ENCODE assay signal across 14 cellular contexts in genomic region chr1:204992499-204992898, GRCh38. TPM values are rescaled to one million over a fixed set of nuclear protein-coding genes. Genes with fewer than 3 reads are reported as not detected.
DNase-seq lines count a peak whose midpoint lies in the region; ATAC-seq and TF ChIP-seq lines count a peak whose summit lies in the region.
"Had no signal": no experiment of that assay in that cellular context is flagged by ENCODE, and none has a peak within 500 bp of the region (broad histone marks: within the 10 kb centered on the region; RNA-seq: fewer than 3 reads in every experiment).

No MANE protein-coding gene starts in this region.

- in situ Hi-C loops in mammary epithelial cell (cut with MboI; ENCODE audit: low sequenced_read_pairs in 2 of 2), result loop anchor here in 1 of 2 donors (10.0 to 25.0 kb wide), 2 partner anchors 62 to 145 kb away; no protein-coding TSS in a partner anchor

- 83% methylated on average over 6 of the region's 7 CpGs for WGBS in mammary epithelial cell (ENCODE audit: low coverage, missing lambda C conversion rate)
- 67% methylated on average over 1 of the region's 7 CpGs; no CpG with 5 or more reads in 1 of the 2 donors for WGBS in gastroesophageal sphincter (ENCODE audit: low coverage in 1 of 2), 2 donors

- H3K27ac Mint-ChIP-seq in activated T-cell treated with anti-CD3 and anti-CD28 coated beads, Interleukin-2, amount 50 U/mL, for 72 hours, result no peak overlapping the region
- peak overlapping the region; percentile 59 to 97 (median 88) for H3K27ac Mint-ChIP-seq in naive B cell

- H3K4me3 Mint-ChIP-seq in activated T-cell treated with anti-CD3 and anti-CD28 coated beads, Interleukin-2, amount 50 U/mL, for 72 hours, result peak overlapping the region in 1 of 2 donors; percentile 53
- peak overlapping the region; percentile 8 to 78 (median 46) for H3K4me3 Mint-ChIP-seq in naive B cell

- no peak overlapping the region for H2AFZ ChIP-seq in mammary epithelial cell (ENCODE audit: low read depth, low read length)

- peak overlapping the region in 3 of 11 experiments; percentile 4 to 40 (median 21); a peak in 3 of 22 replicates for H3K9ac ChIP-seq in BLaER1 treated with 17β-estradiol and CSF1 and Interleukin-3, amounts not matched to agents 10 nM and 100 nM
- H3K9ac ChIP-seq in mammary epithelial cell (ENCODE audit: insufficient read depth, low read length), result no peak overlapping the region

- POLR2A ChIA-PET in HEK293T (lab: Yijun Ruan, JAX), result no interaction called here

- ATAC-seq in activated T-cell treated with anti-CD3 and anti-CD28 coated beads, Interleukin-2, amount 50 U/mL, for 72 hours (replicated peaks in 1 of 2), result peak; percentile 37 to 38
- ATAC-seq in naive B cell (ENCODE audit: low read depth in 2 of 2) (peak; percentile 85 to 90), gastroesophageal sphincter (no peak), HG03565 (IDR thresholded peaks at IDR 0.05; ENCODE audit: unreplicated experiment) (no peak)

- no peak overlapping the region for H3K4me3 ChIP-seq in BLaER1 treated with 17β-estradiol and CSF1 and Interleukin-3, amounts not matched to agents 10 nM and 100 nM
- H3K4me3 ChIP-seq in mammary epithelial cell (replicated peaks in 1 of 3; ENCODE audit: insufficient read depth in 1 of 3, low read depth in 2 of 3, low read length in 3 of 3) (no peak overlapping the region), gastroesophageal sphincter (no peak overlapping the region)
- H3K4me3 ChIP-seq: left ventricle myocardium inferior, ovary, SK-N-MC had no signal

- H3K4me1 Mint-ChIP-seq in activated T-cell treated with anti-CD3 and anti-CD28 coated beads, Interleukin-2, amount 50 U/mL, for 72 hours (ENCODE audit: low read depth), result peaks cover 16% of the 10 kb centered on the region
- peaks cover 20 to 29% (median 20%) of the 10 kb centered on the region in 3 donors for H3K4me1 Mint-ChIP-seq in naive B cell

- intact Hi-C loops in mammary epithelial cell (cut with micrococcal nuclease), result no loop called here

- TF ChIP-seq CTCF in mammary epithelial cell (conservative IDR thresholded peaks at IDR 0.05 in 1 of 2, IDR thresholded peaks at IDR 0.05 in 1 of 2; ENCODE audit: extremely low read depth in 1 of 2, insufficient read depth in 1 of 2, low read depth in 1 of 2, low read length in 2 of 2), result no peak
- no peak for TF ChIP-seq CTCF in gastroesophageal sphincter (IDR thresholded peaks at IDR 0.05)

- no peaks in the 10 kb centered on the region for H3K27me3 ChIP-seq in BLaER1 treated with 17β-estradiol and CSF1 and Interleukin-3, amounts not matched to agents 10 nM and 100 nM
- H3K27me3 ChIP-seq in mammary epithelial cell (ENCODE audit: insufficient read depth, low read length), result no peaks in the 10 kb centered on the region
- no peaks in the 10 kb centered on the region for H3K27me3 ChIP-seq in gastroesophageal sphincter
- H3K27me3 ChIP-seq: ovary had no signal

- peak overlapping the region in 8 of 11 experiments; percentile 19 to 62 (median 38); a peak in 14 of 22 replicates for H3K27ac ChIP-seq in BLaER1 treated with 17β-estradiol and CSF1 and Interleukin-3, amounts not matched to agents 10 nM and 100 nM
- no peak overlapping the region for H3K27ac ChIP-seq in mammary epithelial cell (ENCODE audit: insufficient read depth, low read depth, low read length)
- peak overlapping the region in 1 of 4 donors; percentile 58 for H3K27ac ChIP-seq in gastroesophageal sphincter
- H3K27ac ChIP-seq: left ventricle myocardium inferior, ovary, SK-N-MC had no signal

- H4K20me1 ChIP-seq in BLaER1 treated with 17β-estradiol and CSF1 and Interleukin-3, amounts not matched to agents 10 nM and 100 nM, result no peaks in the 10 kb centered on the region
- no peaks in the 10 kb centered on the region for H4K20me1 ChIP-seq in mammary epithelial cell (ENCODE audit: insufficient read depth, low read length)

- DNase-seq in Kasumi-1 (lab: John Stamatoyannopoulos, UW), result peak; percentile 7 to 20
- DNase-seq in activated T-cell treated with anti-CD3 and anti-CD28 coated beads, Interleukin-2, amount 50 U/mL, for 72 hours, result peak; percentile 13 to 26
- DNase-seq in naive B cell, result peak; percentile 58
- DNase-seq in mammary epithelial cell, result no peak
- no peak for DNase-seq in HEK293T (ENCODE audit: extremely low spot score)
- DNase-seq: effector memory CD4-positive, alpha-beta T cell; left ventricle myocardium inferior; NCI-H1436 treated with DMSO at 0.1 percent for 48 hours; ovary had no signal

- no peaks in the 10 kb centered on the region for H3K36me3 Mint-ChIP-seq in activated T-cell treated with anti-CD3 and anti-CD28 coated beads, Interleukin-2, amount 50 U/mL, for 72 hours (ENCODE audit: insufficient read depth in 2 of 2)
- H3K36me3 Mint-ChIP-seq in naive B cell, result no peaks in the 10 kb centered on the region

- no peak for TF ChIP-seq POLR2A in gastroesophageal sphincter (IDR thresholded peaks at IDR 0.05)

- no peaks in the 10 kb centered on the region for H3K9me3 ChIP-seq in BLaER1 treated with 17β-estradiol and CSF1 and Interleukin-3, amounts not matched to agents 10 nM and 100 nM (replicated peaks in 1 of 11)
- H3K9me3 ChIP-seq in mammary epithelial cell (replicated peaks; ENCODE audit: insufficient read depth, low read length) (no peaks in the 10 kb centered on the region), gastroesophageal sphincter (no peaks in the 10 kb centered on the region)
- H3K9me3 ChIP-seq: left ventricle myocardium inferior, ovary had no signal

- no peak for TF ChIP-seq EP300 in gastroesophageal sphincter (IDR thresholded peaks at IDR 0.05)

- no peaks in the 10 kb centered on the region for H3K36me3 ChIP-seq in BLaER1 treated with 17β-estradiol and CSF1 and Interleukin-3, amounts not matched to agents 10 nM and 100 nM
- H3K36me3 ChIP-seq in mammary epithelial cell (ENCODE audit: insufficient read depth, low read length) (no peaks in the 10 kb centered on the region), gastroesophageal sphincter (peaks cover 0 to 73% of the 10 kb centered on the region in 2 donors)
- H3K36me3 ChIP-seq: left ventricle myocardium inferior, ovary had no signal

- dilution Hi-C loops in mammary epithelial cell (cut with HindIII; ENCODE audit: low sequenced_read_pairs), result loop anchor here (10.0 kb wide), 1 partner anchor 242 kb away; no protein-coding TSS in a partner anchor

- peak overlapping the region; percentile 47 to 85 (median 73) for H3K4me2 ChIP-seq in BLaER1 treated with 17β-estradiol and CSF1 and Interleukin-3, amounts not matched to agents 10 nM and 100 nM
- H3K4me2 ChIP-seq in mammary epithelial cell (ENCODE audit: insufficient read depth, low read depth, low read length), result no peak overlapping the region

- no peaks in the 10 kb centered on the region for H3K9me3 Mint-ChIP-seq in activated T-cell treated with anti-CD3 and anti-CD28 coated beads, Interleukin-2, amount 50 U/mL, for 72 hours
- peaks cover 0 to 2% (median 0%) of the 10 kb centered on the region in 7 donors for H3K9me3 Mint-ChIP-seq in naive B cell

- CTCF ChIA-PET in mammary epithelial cell (lab: Charles Lee; ENCODE audit: low non-redundant PET), result no interaction called here
- CTCF ChIA-PET in HEK293T (lab: Yijun Ruan, JAX), result interaction anchor here (0.9 to 7.6 kb wide), 2 partner anchors 70 to 201 kb away, joined by 3 to 92 read pairs; no protein-coding TSS in a partner anchor

- H3K79me2 ChIP-seq in mammary epithelial cell (ENCODE audit: insufficient read depth, low read length), result no peaks in the 10 kb centered on the region

- peaks cover 15 to 23% (median 19%) of the 10 kb centered on the region in 10 experiments for H3K4me1 ChIP-seq in BLaER1 treated with 17β-estradiol and CSF1 and Interleukin-3, amounts not matched to agents 10 nM and 100 nM
- H3K4me1 ChIP-seq in mammary epithelial cell (ENCODE audit: insufficient read depth, low read length) (peaks cover 4% of the 10 kb centered on the region), gastroesophageal sphincter (peaks cover 0 to 22% (median 0%) of the 10 kb centered on the region in 3 donors)

- BruUV-seq in mammary epithelial cell (replicated peaks; lab: Mats Ljungman, UMichigan), result no TSS peak

- H3K27me3 Mint-ChIP-seq in activated T-cell treated with anti-CD3 and anti-CD28 coated beads, Interleukin-2, amount 50 U/mL, for 72 hours (ENCODE audit: low read depth), result no peaks in the 10 kb centered on the region
- H3K27me3 Mint-ChIP-seq in naive B cell, result peaks cover 2 to 11% (median 4%) of the 10 kb centered on the region in 3 donors

TF ChIP-seq in HEK293T, 16 proteins besides CTCF, POLR2A, EP300 and RAD21:
- TF ChIP-seq FOXK2 (IDR thresholded peaks at IDR 0.05) (no peak), BHLHE40 (IDR thresholded peaks at IDR 0.05; ENCODE audit: borderline replicate concordance) (no peak), ARNT (IDR thresholded peaks at IDR 0.05) (no peak), HDGF (IDR thresholded peaks at IDR 0.05; ENCODE audit: borderline replicate concordance) (no peak), L3MBTL2 (conservative IDR thresholded peaks at IDR 0.05) (no peak), ELF4 (IDR thresholded peaks at IDR 0.05) (no peak), SUZ12 (IDR thresholded peaks at IDR 0.05) (no peak), SP1 (IDR thresholded peaks at IDR 0.05) (no peak), CTBP1 (IDR thresholded peaks at IDR 0.05; ENCODE audit: borderline replicate concordance) (no peak), TARDBP (IDR thresholded peaks at IDR 0.05) (no peak), FOXM1 (IDR thresholded peaks at IDR 0.05; ENCODE audit: borderline replicate concordance) (no peak), ZNF384 (IDR thresholded peaks at IDR 0.05) (no peak), LEF1 (IDR thresholded peaks at IDR 0.05; ENCODE audit: borderline replicate concordance) (no peak), NFRKB (IDR thresholded peaks at IDR 0.05) (no peak)
- TF ChIP-seq, protein P1, sequence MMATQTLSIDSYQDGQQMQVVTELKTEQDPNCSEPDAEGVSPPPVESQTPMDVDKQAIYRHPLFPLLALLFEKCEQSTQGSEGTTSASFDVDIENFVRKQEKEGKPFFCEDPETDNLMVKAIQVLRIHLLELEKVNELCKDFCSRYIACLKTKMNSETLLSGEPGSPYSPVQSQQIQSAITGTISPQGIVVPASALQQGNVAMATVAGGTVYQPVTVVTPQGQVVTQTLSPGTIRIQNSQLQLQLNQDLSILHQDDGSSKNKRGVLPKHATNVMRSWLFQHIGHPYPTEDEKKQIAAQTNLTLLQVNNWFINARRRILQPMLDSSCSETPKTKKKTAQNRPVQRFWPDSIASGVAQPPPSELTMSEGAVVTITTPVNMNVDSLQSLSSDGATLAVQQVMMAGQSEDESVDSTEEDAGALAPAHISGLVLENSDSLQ (IDR thresholded peaks at IDR 0.05), result no peak

RNA-seq across cellular contexts. Expression of gene CNTN2, which starts 50.5 kb away (rescaled TPM):
- not detected for total RNA-seq in activated T-cell treated with anti-CD3 and anti-CD28 coated beads, Interleukin-2, amount 50 U/mL, for 72 hours
- polyA plus RNA-seq in naive B cell (ENCODE audit: low read depth in 6 of 6) (not detected), mammary epithelial cell (not detected)
- total RNA-seq in mammary epithelial cell (under 1 TPM in 1 of 2 donors, not detected in 1; 0.35 TPM), gastroesophageal sphincter (1 to 10 TPM; 1.2 to 4.2 (median 1.8) TPM)
- polyA minus RNA-seq in mammary epithelial cell, result not detected
- total RNA-seq: HT1080 had no signal

Comparison
In these comparisons a context has a peak if more than half of its experiments do, and no peak if none do; other contexts are left out.
1. DNase-seq: peak in Kasumi-1 (2 of 2), activated T-cell treated with anti-CD3 and anti-CD28 coated beads, Interleukin-2, amount 50 U/mL, for 72 hours (2 of 2) and naive B cell (single experiment); none in mammary epithelial cell (single experiment) and HEK293T (single experiment).
2. ATAC-seq: peak in activated T-cell treated with anti-CD3 and anti-CD28 coated beads, Interleukin-2, amount 50 U/mL, for 72 hours (2 of 2) and naive B cell (2 of 2); none in gastroesophageal sphincter (single experiment) and HG03565 (single experiment).